ENCODE assay signal across 8 cellular contexts in genomic region chr5:173532689-173533250, GRCh38.
"Had no signal": no experiment of that assay in that cellular context is flagged by ENCODE, and none has a peak within 500 bp of the region (broad histone marks: within the 10 kb centered on the region; RNA-seq: fewer than 3 reads in every experiment).

No MANE protein-coding gene starts in this region.

- H3K27ac ChIP-seq: GM23248 had no signal

- H3K4me3 Mint-ChIP-seq: HFFc6 had no signal

- H3K4me1 ChIP-seq: HAP-1 had no signal

- H3K4me3 ChIP-seq: GM23248, HAP-1, K562 had no signal

- H3K9me3 Mint-ChIP-seq: HFFc6 had no signal

- H3K36me3 ChIP-seq: HAP-1 had no signal

- H3K9me3 ChIP-seq: HAP-1 had no signal

- H3K27ac Mint-ChIP-seq: HFFc6 had no signal

- ATAC-seq: HCT116, K562 had no signal

- DNase-seq: GOT3, H7, HFFc6, IMR-90 had no signal
